25 cellular contexts compared by ENCODE assay signal in the genomic region with DNA sequence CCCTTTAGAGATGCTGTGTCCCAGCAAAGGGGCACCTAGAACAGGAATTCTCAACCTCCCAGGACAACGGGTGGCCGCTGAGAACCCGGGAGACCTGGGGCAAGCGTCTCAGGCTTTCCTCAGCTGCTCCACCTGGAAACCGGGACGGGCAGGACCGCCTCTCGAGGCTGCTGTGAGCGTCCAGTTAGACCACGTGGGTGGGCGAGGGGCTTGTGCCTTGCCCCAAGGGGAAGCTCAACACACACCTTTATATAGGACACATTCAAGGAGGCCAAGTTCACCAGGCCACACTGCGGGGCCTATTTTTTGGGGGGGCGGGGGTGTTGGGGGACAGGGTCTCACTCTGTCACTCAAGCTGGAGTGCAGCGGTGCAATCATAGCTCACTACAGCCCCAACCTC.
"Had no signal": no experiment of that assay in that cellular context is flagged by ENCODE, and none has a peak within 500 bp of the region (broad histone marks: within the 10 kb centered on the region; RNA-seq: fewer than 3 reads in every experiment).

No MANE protein-coding gene starts in this region.

- DNase-seq: activated CD4-positive, alpha-beta memory T cell treated with anti-CD3 and anti-CD28 coated beads, Interleukin-2, amount 10 ng/mL, durations not matched to agents 7 days and 5 days; activated CD4-positive, alpha-beta T cell treated with anti-CD3 and anti-CD28 coated beads for 36 hours; activated CD8-positive, alpha-beta memory T cell treated with anti-CD3 and anti-CD28 coated beads, Interleukin-2, amount 50 U/mL, for 4 hours; activated effector memory CD4-positive, alpha-beta T cell treated with anti-CD3 and anti-CD28 coated beads, Interleukin-2, amount 50 U/mL, for 16 hours; activated T-cell treated with anti-CD3 and anti-CD28 coated beads, Interleukin-2, amount 50 U/mL, for 48 hours; amniotic stem cell; body of pancreas; caudate nucleus; effector CD4-positive, alpha-beta T cell; esophagus squamous epithelium; kidney glomerular epithelial cell; stimulated activated CD4-positive, alpha-beta T cell treated with anti-CD3 and anti-CD28 coated beads, Interleukin-4, amount 100 ng/mL, for 4 hours; stimulated activated CD8-positive, alpha-beta memory T cell treated with anti-CD3 and anti-CD28 coated beads, Interleukin-4, amount 100 ng/mL, for 48 hours; stimulated activated naive CD8-positive, alpha-beta T cell treated with anti-CD3 and anti-CD28 coated beads, Interleukin-15, Interleukin-2, amounts not matched to agents 100 U/mL and 50 U/mL, for 24 hours; transverse colon had no signal

- H3K27me3 ChIP-seq: body of pancreas, esophagus squamous epithelium, hepatocyte, transverse colon had no signal

- H2AFZ ChIP-seq: hepatocyte, parathyroid adenoma had no signal

- H3K4me3 ChIP-seq: body of pancreas, coronary artery, esophagus squamous epithelium, hepatocyte, lung, skin epidermis, transverse colon had no signal

- FAIRE-seq: endothelial cell of umbilical vein had no signal

- H3K4me3 Mint-ChIP-seq: activated CD4-positive, alpha-beta memory T cell treated with anti-CD3 and anti-CD28 coated beads, Interleukin-2, amount 10 ng/mL, durations not matched to agents 7 days and 5 days; activated CD4-positive, alpha-beta T cell treated with anti-CD3 and anti-CD28 coated beads for 36 hours; activated naive CD8-positive, alpha-beta T cell; mesothelial cell of epicardium; neural crest cell had no signal

- H3K27me3 Mint-ChIP-seq: activated CD4-positive, alpha-beta T cell treated with anti-CD3 and anti-CD28 coated beads for 36 hours; activated naive CD8-positive, alpha-beta T cell had no signal

- H3K4me1 Mint-ChIP-seq: activated CD4-positive, alpha-beta memory T cell treated with anti-CD3 and anti-CD28 coated beads, Interleukin-2, amount 10 ng/mL, durations not matched to agents 7 days and 5 days; activated CD4-positive, alpha-beta T cell treated with anti-CD3 and anti-CD28 coated beads for 36 hours; neural crest cell had no signal

- H3K36me3 Mint-ChIP-seq: activated naive CD8-positive, alpha-beta T cell; mesothelial cell of epicardium had no signal

- H3K36me3 ChIP-seq: esophagus squamous epithelium, transverse colon had no signal

- ATAC-seq: activated CD4-positive, alpha-beta T cell treated with anti-CD3 and anti-CD28 coated beads for 36 hours; body of pancreas; stimulated activated naive CD8-positive, alpha-beta T cell treated with anti-CD3 and anti-CD28 coated beads, Interleukin-15, Interleukin-2, amounts not matched to agents 100 U/mL and 50 U/mL, for 24 hours had no signal

- H3K27ac Mint-ChIP-seq: activated CD4-positive, alpha-beta memory T cell treated with anti-CD3 and anti-CD28 coated beads, Interleukin-2, amount 10 ng/mL, durations not matched to agents 7 days and 5 days; activated CD4-positive, alpha-beta T cell treated with anti-CD3 and anti-CD28 coated beads for 36 hours; activated naive CD8-positive, alpha-beta T cell; mesothelial cell of epicardium had no signal

- H3K79me2 ChIP-seq: hepatocyte, parathyroid adenoma had no signal

- H3K4me2 ChIP-seq: hepatocyte had no signal

- H3K4me1 ChIP-seq: transverse colon had no signal

- H3K9me3 ChIP-seq: body of pancreas, esophagus squamous epithelium, transverse colon had no signal

- H3K9ac ChIP-seq: parathyroid adenoma had no signal

- H3K9me3 Mint-ChIP-seq: activated CD4-positive, alpha-beta memory T cell treated with anti-CD3 and anti-CD28 coated beads, Interleukin-2, amount 10 ng/mL, durations not matched to agents 7 days and 5 days; neural crest cell had no signal

- H3K27ac ChIP-seq: body of pancreas, coronary artery, hepatocyte, transverse colon, VCaP had no signal
